In genomic region chr2:226299771-226300170, GRCh38 we compare ENCODE assay signal across 28 cellular contexts.
"Had no signal": no experiment of that assay in that cellular context is flagged by ENCODE, and none has a peak within 500 bp of the region (broad histone marks: within the 10 kb centered on the region; RNA-seq: fewer than 3 reads in every experiment).

No MANE protein-coding gene starts in this region.

- H3K4me3 ChIP-seq: neural progenitor cell, ovary, psoas muscle, skin epidermis, smooth muscle cell, spleen, suprapubic skin, testis, tibial artery, transverse colon, upper lobe of right lung, uterus had no signal

- H3K79me2 ChIP-seq: parathyroid adenoma had no signal

- ATAC-seq: naive thymus-derived CD4-positive, alpha-beta T cell; natural killer cell; psoas muscle; right cardiac atrium; sciatic nerve; stimulated activated effector memory CD8-positive, alpha-beta T cell treated with anti-CD3 and anti-CD28 coated beads, Interleukin-12 subunit alpha, Interleukin-12 subunit beta, amount 100 ng/mL, for 72 hours; stimulated activated naive CD8-positive, alpha-beta T cell treated with anti-CD3 and anti-CD28 coated beads, Interleukin-15, amount 100 ng/mL, for 72 hours; stimulated activated naive CD8-positive, alpha-beta T cell treated with anti-CD3 and anti-CD28 coated beads, Interleukin-15, Interleukin-2, amounts not matched to agents 100 U/mL and 50 U/mL, for 24 hours; upper lobe of right lung had no signal

- H3K36me3 ChIP-seq: neural progenitor cell, ovary, spleen, suprapubic skin, tibial artery, transverse colon, upper lobe of right lung, uterus had no signal

- H3K27ac ChIP-seq: neural progenitor cell, ovary, parathyroid adenoma, psoas muscle, skin epidermis, spleen, suprapubic skin, testis, tibial artery, transverse colon, upper lobe of right lung, uterus had no signal

- DNase-seq: naive thymus-derived CD4-positive, alpha-beta T cell; natural killer cell; occipital lobe; ovary; posterior cingulate gyrus; psoas muscle; right cardiac atrium; spleen; stimulated activated CD4-positive, alpha-beta T cell treated with anti-CD3 and anti-CD28 coated beads, Interleukin-12 subunit alpha, Interleukin-12 subunit beta, amount 100 ng/mL, for 4 hours; stimulated activated CD4-positive, alpha-beta T cell treated with anti-CD3 and anti-CD28 coated beads, Interleukin-2, amount 100 ng/mL, for 24 hours; stimulated activated CD4-positive, alpha-beta T cell treated with anti-CD3 and anti-CD28 coated beads, Interleukin-2, amount 100 ng/mL, for 48 hours; stimulated activated CD4-positive, alpha-beta T cell treated with anti-CD3 and anti-CD28 coated beads, Interleukin-4, amount 100 ng/mL, for 24 hours; stimulated activated naive CD4-positive, alpha-beta T cell; stimulated activated naive CD8-positive, alpha-beta T cell treated with anti-CD3 and anti-CD28 coated beads, Interleukin-15, amount 100 ng/mL, for 72 hours; stimulated activated naive CD8-positive, alpha-beta T cell treated with anti-CD3 and anti-CD28 coated beads, Interleukin-15, Interleukin-2, amounts not matched to agents 100 U/mL and 50 U/mL, for 24 hours; substantia nigra; testis; tibial artery; transverse colon; upper lobe of right lung; uterus had no signal

- H2AFZ ChIP-seq: neural progenitor cell, parathyroid adenoma had no signal

- H3K4me1 ChIP-seq: neural progenitor cell, parathyroid adenoma, psoas muscle, spleen, suprapubic skin, testis, transverse colon, upper lobe of right lung, uterus had no signal

- H3K27me3 ChIP-seq: neural progenitor cell, ovary, spleen, suprapubic skin, testis, tibial artery, transverse colon, upper lobe of right lung, uterus had no signal

- H3K4me2 ChIP-seq: neural progenitor cell, smooth muscle cell had no signal

- H3K9me3 ChIP-seq: ovary, psoas muscle, spleen, suprapubic skin, testis, tibial artery, transverse colon, upper lobe of right lung, uterus had no signal

- H3K9ac ChIP-seq: neural progenitor cell, parathyroid adenoma had no signal
